Comparison of ENCODE assay signal across 2 cellular contexts in the genomic region with DNA sequence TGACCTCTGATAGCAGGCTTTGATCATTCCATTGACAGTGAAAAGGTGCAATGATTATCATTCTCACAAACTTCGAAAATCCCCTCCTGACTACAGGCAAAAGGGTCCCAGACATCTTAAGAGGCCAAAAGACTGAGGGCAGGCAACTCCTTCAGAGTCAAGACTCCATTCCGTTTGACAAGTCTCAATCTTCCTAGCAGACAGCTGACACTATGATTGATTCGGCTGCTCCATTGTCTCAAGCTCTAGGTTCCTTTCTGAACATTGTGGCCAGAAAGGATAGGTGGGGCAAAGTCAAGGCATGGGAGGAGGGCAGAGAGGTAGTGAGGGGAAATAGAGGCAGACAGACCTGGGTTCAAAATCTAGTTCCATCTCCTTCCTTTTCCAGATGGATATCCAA.
A peak's percentile ranks its signal among the peaks of the same experiment; 100 is the strongest.
TF ChIP-seq lines count a peak whose summit lies in the region.

No MANE protein-coding gene starts in this region.

TF ChIP-seq in K562, 482 proteins besides CTCF, POLR2A, EP300 and RAD21:
- TF ChIP-seq MEIS2 (IDR thresholded peaks at IDR 0.05; ENCODE audit: partially characterized antibody) (peak; percentile 59), PHF21A (IDR thresholded peaks at IDR 0.05; ENCODE audit: borderline replicate concordance, low read depth) (no peak)
- TF ChIP-seq, protein P1, sequence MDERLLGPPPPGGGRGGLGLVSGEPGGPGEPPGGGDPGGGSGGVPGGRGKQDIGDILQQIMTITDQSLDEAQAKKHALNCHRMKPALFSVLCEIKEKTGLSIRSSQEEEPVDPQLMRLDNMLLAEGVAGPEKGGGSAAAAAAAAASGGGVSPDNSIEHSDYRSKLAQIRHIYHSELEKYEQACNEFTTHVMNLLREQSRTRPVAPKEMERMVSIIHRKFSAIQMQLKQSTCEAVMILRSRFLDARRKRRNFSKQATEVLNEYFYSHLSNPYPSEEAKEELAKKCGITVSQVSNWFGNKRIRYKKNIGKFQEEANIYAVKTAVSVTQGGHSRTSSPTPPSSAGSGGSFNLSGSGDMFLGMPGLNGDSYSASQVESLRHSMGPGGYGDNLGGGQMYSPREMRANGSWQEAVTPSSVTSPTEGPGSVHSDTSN (CRISPR knock-in tag; IDR thresholded peaks at IDR 0.05; ENCODE audit: low read depth): no peak
- TF ChIP-seq, protein P1 (tag; conservative IDR thresholded peaks at IDR 0.05; ENCODE audit: low read depth): peak; percentile 60; the same call in 1 of the 2 replicates
TF ChIP-seq in K562: peak in this region for 2.

TF ChIP-seq in neural cell, 6 proteins besides CTCF, POLR2A, EP300 and RAD21:
- TF ChIP-seq, protein P2, sequence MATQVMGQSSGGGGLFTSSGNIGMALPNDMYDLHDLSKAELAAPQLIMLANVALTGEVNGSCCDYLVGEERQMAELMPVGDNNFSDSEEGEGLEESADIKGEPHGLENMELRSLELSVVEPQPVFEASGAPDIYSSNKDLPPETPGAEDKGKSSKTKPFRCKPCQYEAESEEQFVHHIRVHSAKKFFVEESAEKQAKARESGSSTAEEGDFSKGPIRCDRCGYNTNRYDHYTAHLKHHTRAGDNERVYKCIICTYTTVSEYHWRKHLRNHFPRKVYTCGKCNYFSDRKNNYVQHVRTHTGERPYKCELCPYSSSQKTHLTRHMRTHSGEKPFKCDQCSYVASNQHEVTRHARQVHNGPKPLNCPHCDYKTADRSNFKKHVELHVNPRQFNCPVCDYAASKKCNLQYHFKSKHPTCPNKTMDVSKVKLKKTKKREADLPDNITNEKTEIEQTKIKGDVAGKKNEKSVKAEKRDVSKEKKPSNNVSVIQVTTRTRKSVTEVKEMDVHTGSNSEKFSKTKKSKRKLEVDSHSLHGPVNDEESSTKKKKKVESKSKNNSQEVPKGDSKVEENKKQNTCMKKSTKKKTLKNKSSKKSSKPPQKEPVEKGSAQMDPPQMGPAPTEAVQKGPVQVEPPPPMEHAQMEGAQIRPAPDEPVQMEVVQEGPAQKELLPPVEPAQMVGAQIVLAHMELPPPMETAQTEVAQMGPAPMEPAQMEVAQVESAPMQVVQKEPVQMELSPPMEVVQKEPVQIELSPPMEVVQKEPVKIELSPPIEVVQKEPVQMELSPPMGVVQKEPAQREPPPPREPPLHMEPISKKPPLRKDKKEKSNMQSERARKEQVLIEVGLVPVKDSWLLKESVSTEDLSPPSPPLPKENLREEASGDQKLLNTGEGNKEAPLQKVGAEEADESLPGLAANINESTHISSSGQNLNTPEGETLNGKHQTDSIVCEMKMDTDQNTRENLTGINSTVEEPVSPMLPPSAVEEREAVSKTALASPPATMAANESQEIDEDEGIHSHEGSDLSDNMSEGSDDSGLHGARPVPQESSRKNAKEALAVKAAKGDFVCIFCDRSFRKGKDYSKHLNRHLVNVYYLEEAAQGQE (IDR thresholded peaks at IDR 0.05; ENCODE audit: borderline replicate concordance): no peak
- no peak for TF ChIP-seq POLR2AphosphoS5 (IDR thresholded peaks at IDR 0.05)
- no peak for TF ChIP-seq TAF1 (IDR thresholded peaks at IDR 0.05; ENCODE audit: low read depth)
- TF ChIP-seq EZH2 (IDR thresholded peaks at IDR 0.05; ENCODE audit: borderline replicate concordance, insufficient read depth, low read length, poor library complexity, severe bottlenecking): no peak
- no peak for TF ChIP-seq SMC3 (conservative IDR thresholded peaks at IDR 0.05; ENCODE audit: poor library complexity)
- TF ChIP-seq MXI1 (conservative IDR thresholded peaks at IDR 0.05; ENCODE audit: poor library complexity, severe bottlenecking): no peak
TF ChIP-seq in neural cell: peak in this region for 0.
